14 cellular contexts compared by ENCODE assay signal in genomic region chrX:55486736-55487135, GRCh38. TPM values are rescaled to one million over a fixed set of nuclear protein-coding genes. Genes with fewer than 3 reads are reported as not detected.
A peak's percentile ranks its signal among the peaks of the same experiment; 100 is the strongest.
DNase-seq lines count a peak whose midpoint lies in the region; ATAC-seq, FAIRE-seq and TF ChIP-seq lines count a peak whose summit lies in the region.
"Had no signal": no experiment of that assay in that cellular context is flagged by ENCODE, and none has a peak within 500 bp of the region (broad histone marks: within the 10 kb centered on the region; RNA-seq: fewer than 3 reads in every experiment).

No MANE protein-coding gene starts in this region.

- DNase-seq in GM12892 (ENCODE audit: insufficient read length) (no peak), PC-3 (peak; percentile 54), fibroblast of the aortic adventitia (ENCODE audit: low read depth) (peak; percentile 28), sciatic nerve (ENCODE audit: low spot score) (peak; percentile 31), nephron progenitor cell (no peak), mesothelial cell of epicardium (ENCODE audit: low spot score in 2 of 2, unreplicated experiment in 2 of 2) (no peak), coronary artery (ENCODE audit: low spot score) (no peak)
- DNase-seq: activated naive CD4-positive, alpha-beta T cell treated with anti-CD3 and anti-CD28 coated beads, Interleukin-2, amount 50 U/mL, for 16 hours; KG1; NCI-H2081 treated with DMSO at 0.1 percent for 48 hours; stimulated activated CD4-positive, alpha-beta T cell treated with anti-CD3 and anti-CD28 coated beads, Interleukin-4, amount 100 ng/mL, for 24 hours had no signal

- H3K9me3 Mint-ChIP-seq in nephron progenitor cell (peaks cover 59% of the 10 kb centered on the region), mesothelial cell of epicardium (peaks cover 22% of the 10 kb centered on the region)
- H3K9me3 Mint-ChIP-seq: stimulated activated effector memory CD8-positive, alpha-beta T cell treated with anti-CD3 and anti-CD28 coated beads, Interleukin-12 subunit alpha, Interleukin-12 subunit beta, amount 100 ng/mL, for 72 hours had no signal

- H3K27ac ChIP-seq in PC-3 (ENCODE audit: low read length) (no peak overlapping the region), coronary artery (peak overlapping the region in 1 of 2 donors; percentile 8)

- no peaks in the 10 kb centered on the region for H4K20me1 ChIP-seq in PC-3 (ENCODE audit: low read length)

- H3K27me3 Mint-ChIP-seq in nephron progenitor cell (ENCODE audit: low read depth, poor library complexity) (peaks cover 3% of the 10 kb centered on the region), mesothelial cell of epicardium (ENCODE audit: low read depth) (no peaks in the 10 kb centered on the region)

- intact Hi-C loops in PC-3 (cut with micrococcal nuclease) (no loop called here), sciatic nerve (cut with DNase I) (no loop called here)

- H3K9me3 ChIP-seq in PC-3 (ENCODE audit: low read length) = no peaks in the 10 kb centered on the region
- H3K9me3 ChIP-seq: right atrium auricular region had no signal

- POLR2A ChIA-PET in PC-3 (lab: Charles Lee; ENCODE audit: unreplicated experiment) = no interaction called here

- no peaks in the 10 kb centered on the region for H3K79me2 ChIP-seq in PC-3 (ENCODE audit: low read length)

- peaks cover 5% of the 10 kb centered on the region; the same call in 1 of the 2 replicates for H3K4me1 ChIP-seq in PC-3 (ENCODE audit: insufficient read depth, low read length)

- no peaks in the 10 kb centered on the region for H3K36me3 ChIP-seq in PC-3 (ENCODE audit: low read depth, low read length)
- H3K36me3 ChIP-seq: right atrium auricular region had no signal

- H3K4me3 ChIP-seq in PC-3 (ENCODE audit: low read length) (no peak overlapping the region), fibroblast of the aortic adventitia (ENCODE audit: low read depth, low read length) (no peak overlapping the region), coronary artery (no peak overlapping the region)
- H3K4me3 ChIP-seq: right atrium auricular region had no signal

- no peaks in the 10 kb centered on the region for H3K27me3 ChIP-seq in PC-3 (ENCODE audit: low read length)
- H3K27me3 ChIP-seq: right atrium auricular region had no signal

- BruUV-seq in PC-3 (replicated peaks; lab: Mats Ljungman, UMichigan) = no TSS peak

- FAIRE-seq in GM12892 (lab: Jason Lieb, UNC) = peak; percentile 5

- CTCF ChIA-PET in PC-3 (lab: Charles Lee) = no interaction called here

- no peak overlapping the region for H3K9ac ChIP-seq in PC-3 (ENCODE audit: low read length)

- H3K4me3 Mint-ChIP-seq in nephron progenitor cell (no peak overlapping the region), mesothelial cell of epicardium (no peak overlapping the region)
- H3K4me3 Mint-ChIP-seq: CD14-positive monocyte had no signal

- H3K4me1 Mint-ChIP-seq in nephron progenitor cell = peaks cover 12% of the 10 kb centered on the region
- peaks cover 14% of the 10 kb centered on the region for H3K4me1 Mint-ChIP-seq in mesothelial cell of epicardium

- H3F3A ChIP-seq in PC-3 (ENCODE audit: low read length, unreplicated experiment) = no peaks in the 10 kb centered on the region

- no peak overlapping the region for H2AFZ ChIP-seq in PC-3 (ENCODE audit: low read length)

- no peaks in the 10 kb centered on the region for H3K9me2 ChIP-seq in PC-3 (replicated peaks; ENCODE audit: low read length)

- H3K27ac Mint-ChIP-seq in nephron progenitor cell = no peak overlapping the region
- no peak overlapping the region for H3K27ac Mint-ChIP-seq in mesothelial cell of epicardium
- H3K27ac Mint-ChIP-seq: CD14-positive monocyte; stimulated activated effector memory CD8-positive, alpha-beta T cell treated with anti-CD3 and anti-CD28 coated beads, Interleukin-12 subunit alpha, Interleukin-12 subunit beta, amount 100 ng/mL, for 72 hours had no signal

- no peak overlapping the region for H3K4me2 ChIP-seq in PC-3 (ENCODE audit: low read length)

- TF ChIP-seq CTCF in PC-3 (conservative IDR thresholded peaks at IDR 0.05; ENCODE audit: low read depth, low read length) (no peak), fibroblast of the aortic adventitia (IDR thresholded peaks at IDR 0.05; ENCODE audit: insufficient read depth, low read length) (no peak), nephron progenitor cell (IDR thresholded peaks at IDR 0.05) (no peak), mesothelial cell of epicardium (IDR thresholded peaks at IDR 0.05; ENCODE audit: unreplicated experiment) (no peak), coronary artery (IDR thresholded peaks at IDR 0.05) (no peak)

- ATAC-seq in PC-3 = no peak
- ATAC-seq in sciatic nerve = no peak
- ATAC-seq: stimulated activated effector memory CD8-positive, alpha-beta T cell treated with anti-CD3 and anti-CD28 coated beads, Interleukin-12 subunit alpha, Interleukin-12 subunit beta, amount 100 ng/mL, for 72 hours had no signal

- no peak for TF ChIP-seq POLR2A in GM12892 (IDR thresholded peaks at IDR 0.05; ENCODE audit: low read depth, low read length)

- H3K36me3 Mint-ChIP-seq in nephron progenitor cell (ENCODE audit: low read depth) = peaks cover 16% of the 10 kb centered on the region
- H3K36me3 Mint-ChIP-seq in mesothelial cell of epicardium = no peaks in the 10 kb centered on the region
- H3K36me3 Mint-ChIP-seq: CD14-positive monocyte had no signal

RNA-seq across cellular contexts. Expression of gene USP51, which starts 2.9 kb away (rescaled TPM):
- polyA plus RNA-seq in GM12892 (2012; ENCODE audit: missing spikeins) = 1.2 TPM
- total RNA-seq in PC-3 (2014; rRNA removed) (0.22 TPM in 1 of 2 replicates, not detected in the other), fibroblast of the aortic adventitia (ENCODE audit: low replicate concordance) (2.2 and 3.8 TPM in 2 replicates), sciatic nerve (3.6 TPM), mesothelial cell of epicardium (4.6 to 5.6 TPM (median 5.1 TPM) in 3 replicates)

RNA-seq across cellular contexts. Expression of gene MAGEH1, which starts 34.8 kb away (rescaled TPM):
- polyA plus RNA-seq in GM12892 (2012; ENCODE audit: missing spikeins) = 21.3 TPM
- 2.4 and 2.7 TPM in 2 replicates for total RNA-seq in PC-3 (2014; rRNA removed)
- 11.4 and 26.1 TPM in 2 replicates for total RNA-seq in fibroblast of the aortic adventitia (ENCODE audit: low replicate concordance)
- total RNA-seq in sciatic nerve = 37.0 TPM
- 35.9 to 40.2 TPM (median 40.1 TPM) in 3 replicates for total RNA-seq in mesothelial cell of epicardium

Comparison
In these comparisons a context has a peak if more than half of its experiments do, and no peak if none do; other contexts are left out.
1. DNase-seq: peak in PC-3 (single experiment), fibroblast of the aortic adventitia (single experiment) and sciatic nerve (single experiment); none in GM12892 (single experiment), nephron progenitor cell (single experiment), mesothelial cell of epicardium (0 of 2) and coronary artery (single experiment).